In the genomic region with DNA sequence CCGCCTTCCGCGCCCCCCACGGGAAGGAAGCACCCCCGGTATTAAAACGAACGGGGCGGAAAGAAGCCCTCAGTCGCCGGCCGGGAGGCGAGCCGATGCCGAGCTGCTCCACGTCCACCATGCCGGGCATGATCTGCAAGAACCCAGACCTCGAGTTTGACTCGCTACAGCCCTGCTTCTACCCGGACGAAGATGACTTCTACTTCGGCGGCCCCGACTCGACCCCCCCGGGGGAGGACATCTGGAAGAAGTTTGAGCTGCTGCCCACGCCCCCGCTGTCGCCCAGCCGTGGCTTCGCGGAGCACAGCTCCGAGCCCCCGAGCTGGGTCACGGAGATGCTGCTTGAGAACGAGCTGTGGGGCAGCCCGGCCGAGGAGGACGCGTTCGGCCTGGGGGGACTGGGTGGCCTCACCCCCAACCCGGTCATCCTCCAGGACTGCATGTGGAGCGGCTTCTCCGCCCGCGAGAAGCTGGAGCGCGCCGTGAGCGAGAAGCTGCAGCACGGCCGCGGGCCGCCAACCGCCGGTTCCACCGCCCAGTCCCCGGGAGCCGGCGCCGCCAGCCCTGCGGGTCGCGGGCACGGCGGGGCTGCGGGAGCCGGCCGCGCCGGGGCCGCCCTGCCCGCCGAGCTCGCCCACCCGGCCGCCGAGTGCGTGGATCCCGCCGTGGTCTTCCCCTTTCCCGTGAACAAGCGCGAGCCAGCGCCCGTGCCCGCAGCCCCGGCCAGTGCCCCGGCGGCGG, we compare ENCODE assay signal across 8 cellular contexts. TPM values are rescaled to one million over a fixed set of nuclear protein-coding genes. Genes with fewer than 3 reads are reported as not detected.
DNase-seq lines count a peak whose midpoint lies in the region; ATAC-seq and TF ChIP-seq lines count a peak whose summit lies in the region.

No MANE protein-coding gene starts in this region.

- DNase-seq in C1 segment of cervical spinal cord (lab: John Stamatoyannopoulos, UW) (peak in 9 of 14 donors; percentile 29 to 64 (median 45)), KBM-7 (peak; percentile 24), coronary artery (ENCODE audit: low spot score) (no peak), mucosa of descending colon (peak in 2 of 3 donors; percentile 20 to 49), upper lobe of left lung (peak in 1 of 2 donors; percentile 88)
- DNase-seq in NK-92 treated with Interleukin-12 subunit alpha and Interleukin-12 subunit beta, amount 100 ng/mL, for 24 hours (lab: John Stamatoyannopoulos, UW): no peak

- H3K9me3 ChIP-seq in mucosa of descending colon (no peaks in the 10 kb centered on the region), upper lobe of left lung (no peaks in the 10 kb centered on the region)

- H3K27ac ChIP-seq in coronary artery (no peak overlapping the region), upper lobe of left lung (no peak overlapping the region)

- 0 to 2% methylated on average over 8 to 33 of the region's 90 CpGs for whole genome bisulfite sequencing in upper lobe of left lung, 2 donors

- intact Hi-C loops in mucosa of descending colon (cut with DNase I, micrococcal nuclease): loop anchor here (10.0 kb wide), 2 partner anchors 343 to 563 kb away; no protein-coding TSS in a partner anchor

- ATAC-seq in mucosa of descending colon (peak; percentile 23), upper lobe of left lung (ENCODE audit: low FRiP score in 2 of 2) (peak in 1 of 2 donors; percentile 6), GM19023 (IDR thresholded peaks at IDR 0.05; ENCODE audit: unreplicated experiment) (no peak), HG02981 (IDR thresholded peaks at IDR 0.05; ENCODE audit: unreplicated experiment) (no peak)

- in situ Hi-C loops in KBM-7 (cut with MboI; ENCODE audit: low pct_unique_long_range_greater_than_20kb, low sequenced_read_pairs): loop anchor here (25.0 kb wide), 2 partner anchors 345 to 545 kb away; no protein-coding TSS in a partner anchor

- no peak for TF ChIP-seq EP300 in upper lobe of left lung (IDR thresholded peaks at IDR 0.05)

- H3K4me3 ChIP-seq in coronary artery: peak overlapping the region; percentile 75
- no peak overlapping the region for H3K4me3 ChIP-seq in mucosa of descending colon
- H3K4me3 ChIP-seq in upper lobe of left lung: peak overlapping the region; percentile 24 to 50 (median 36)

- peaks cover 0 to 29% (median 14%) of the 10 kb centered on the region in 4 donors for H3K27me3 ChIP-seq in upper lobe of left lung

- H3K36me3 ChIP-seq in mucosa of descending colon (ENCODE audit: low read depth) (no peaks in the 10 kb centered on the region), upper lobe of left lung (no peaks in the 10 kb centered on the region)

- no peak for TF ChIP-seq POLR2A in upper lobe of left lung (IDR thresholded peaks at IDR 0.05)

- TF ChIP-seq CTCF in coronary artery (IDR thresholded peaks at IDR 0.05) (no peak), mucosa of descending colon (IDR thresholded peaks at IDR 0.05) (no peak), upper lobe of left lung (IDR thresholded peaks at IDR 0.05) (no peak)

- H3K4me1 ChIP-seq in mucosa of descending colon (ENCODE audit: low read depth) (peaks cover 34% of the 10 kb centered on the region), upper lobe of left lung (peaks cover 48 to 51% (median 50%) of the 10 kb centered on the region in 4 donors)

RNA-seq across cellular contexts. Expression of gene MYCN, which starts 1.8 kb away (rescaled TPM):
- total RNA-seq in mucosa of descending colon: 1 to 10 TPM in 2 of 3 donors, under 1 TPM in 1; 0.52 to 1.1 (median 1.1) TPM
- under 1 TPM in 3 of 6 donors, not detected in 3; 0.20 to 0.67 (median 0.52) TPM for total RNA-seq in upper lobe of left lung

Comparison
In these comparisons a context has a peak if more than half of its experiments do, and no peak if none do; other contexts are left out.
1. DNase-seq: peak in C1 segment of cervical spinal cord (9 of 14), KBM-7 (single experiment) and mucosa of descending colon (2 of 3); none in coronary artery (single experiment) and NK-92 treated with Interleukin-12 subunit alpha and Interleukin-12 subunit beta, amount 100 ng/mL, for 24 hours (single experiment).